In genomic region chr10:19570143-19570542, GRCh38 we compare ENCODE assay signal across 17 cellular contexts.
"Had no signal": no experiment of that assay in that cellular context is flagged by ENCODE, and none has a peak within 500 bp of the region (broad histone marks: within the 10 kb centered on the region; RNA-seq: fewer than 3 reads in every experiment).

No MANE protein-coding gene starts in this region.

- H3K27ac Mint-ChIP-seq: activated CD4-positive, alpha-beta memory T cell treated with anti-CD3 and anti-CD28 coated beads, Interleukin-2, amount 10 ng/mL, durations not matched to agents 7 days and 5 days; activated CD4-positive, alpha-beta T cell treated with anti-CD3 and anti-CD28 coated beads for 36 hours; mesothelial cell of epicardium; T-helper 17 cell had no signal

- DNase-seq: activated CD4-positive, alpha-beta memory T cell treated with anti-CD3 and anti-CD28 coated beads, Interleukin-2, amount 10 ng/mL, durations not matched to agents 7 days and 5 days; activated CD4-positive, alpha-beta T cell treated with anti-CD3 and anti-CD28 coated beads for 36 hours; activated effector memory CD4-positive, alpha-beta T cell treated with Interleukin-2 at 50 U/mL for 16 hours; activated naive CD4-positive, alpha-beta T cell treated with anti-CD3 and anti-CD28 coated beads, Interleukin-2, amount 50 U/mL, for 16 hours; activated T-cell treated with anti-CD3 and anti-CD28 coated beads, Interleukin-2, amount 50 U/mL, for 4 hours; amniotic stem cell; central memory CD4-positive, alpha-beta T cell; cortex of kidney; effector CD8-positive, alpha-beta T cell; glutamatergic neuron; lower lobe of right lung; stimulated activated CD4-positive, alpha-beta T cell treated with anti-CD3 and anti-CD28 coated beads, Interleukin-15, amount 100 ng/mL, for 24 hours; stimulated activated CD4-positive, alpha-beta T cell treated with anti-CD3 and anti-CD28 coated beads, Interleukin-4, amount 100 ng/mL, for 24 hours; stimulated activated naive CD4-positive, alpha-beta T cell; T-helper 17 cell; trophoblast cell had no signal

- H3K4me1 ChIP-seq: lower lobe of right lung had no signal

- H3K27me3 Mint-ChIP-seq: activated CD4-positive, alpha-beta memory T cell treated with anti-CD3 and anti-CD28 coated beads, Interleukin-2, amount 10 ng/mL, durations not matched to agents 7 days and 5 days; activated CD4-positive, alpha-beta T cell treated with anti-CD3 and anti-CD28 coated beads for 36 hours; T-helper 17 cell had no signal

- H3K4me3 ChIP-seq: lower lobe of right lung had no signal

- H3K36me3 ChIP-seq: lower lobe of right lung had no signal

- H3K36me3 Mint-ChIP-seq: mesothelial cell of epicardium had no signal

- ATAC-seq: activated CD4-positive, alpha-beta T cell treated with anti-CD3 and anti-CD28 coated beads for 36 hours; activated T-cell treated with anti-CD3 and anti-CD28 coated beads, Interleukin-2, amount 50 U/mL, for 4 hours; lower lobe of right lung; T-helper 17 cell had no signal

- H3K27ac ChIP-seq: lower lobe of right lung had no signal

- H3K4me3 Mint-ChIP-seq: activated CD4-positive, alpha-beta memory T cell treated with anti-CD3 and anti-CD28 coated beads, Interleukin-2, amount 10 ng/mL, durations not matched to agents 7 days and 5 days; activated CD4-positive, alpha-beta T cell treated with anti-CD3 and anti-CD28 coated beads for 36 hours; activated T-cell treated with anti-CD3 and anti-CD28 coated beads, Interleukin-2, amount 50 U/mL, for 4 hours; mesothelial cell of epicardium; T-helper 17 cell had no signal

- H3K9me3 ChIP-seq: lower lobe of right lung had no signal

- H3K4me1 Mint-ChIP-seq: activated CD4-positive, alpha-beta memory T cell treated with anti-CD3 and anti-CD28 coated beads, Interleukin-2, amount 10 ng/mL, durations not matched to agents 7 days and 5 days; activated CD4-positive, alpha-beta T cell treated with anti-CD3 and anti-CD28 coated beads for 36 hours; T-helper 17 cell had no signal
